In the genomic region with DNA sequence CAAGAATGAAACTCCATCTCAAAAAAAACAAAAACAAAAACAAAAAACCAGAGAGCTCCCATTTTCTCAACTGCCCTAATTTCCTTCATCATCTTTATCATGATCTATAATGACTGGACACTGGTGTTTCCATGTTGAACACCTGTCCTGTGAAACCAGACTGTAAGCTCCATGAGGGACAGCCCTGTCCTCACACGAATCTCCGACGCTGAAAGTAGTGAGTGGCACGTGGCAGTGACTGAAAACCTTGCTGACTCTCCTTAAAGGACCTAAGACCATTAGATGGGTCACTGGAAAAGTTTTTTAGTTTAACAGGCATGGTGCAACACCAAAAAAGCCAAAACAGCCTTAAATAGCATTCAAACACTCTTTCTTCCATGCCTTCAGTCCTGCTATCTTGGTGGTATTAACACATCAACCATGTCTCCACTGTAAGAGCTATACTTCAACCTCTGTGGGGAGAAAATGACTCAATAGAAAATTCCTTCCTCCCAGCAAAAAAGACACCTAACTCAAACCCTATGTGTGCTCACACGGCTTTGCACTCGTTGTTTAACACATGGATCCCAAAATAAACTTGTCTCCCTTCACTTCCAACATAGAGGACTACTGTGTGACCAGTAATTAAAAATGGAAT, we compare ENCODE assay signal across 15 cellular contexts. TPM values are rescaled to one million over a fixed set of nuclear protein-coding genes. Genes with fewer than 3 reads are reported as not detected.
DNase-seq lines count a peak whose midpoint lies in the region; ATAC-seq and TF ChIP-seq lines count a peak whose summit lies in the region.
"Had no signal": no experiment of that assay in that cellular context is flagged by ENCODE, and none has a peak within 500 bp of the region (broad histone marks: within the 10 kb centered on the region; RNA-seq: fewer than 3 reads in every experiment).

No MANE protein-coding gene starts in this region.

- intact Hi-C loops in right cardiac atrium (cut with DNase I) (loop anchor here in 1 of 4 donors (10.0 kb wide), 1 partner anchor 258 kb away; no protein-coding TSS in a partner anchor), ascending aorta (cut with DNase I) (loop anchor here (2.0 kb wide), 1 partner anchor 16 kb away; no protein-coding TSS in a partner anchor)

- 76% methylated on average over 6 of the region's 6 CpGs for WGBS in right cardiac atrium

- no peak overlapping the region for H3K4me3 Mint-ChIP-seq in activated T-helper 17 cell treated with anti-CD3 and anti-CD28 coated beads, Interleukin-2, amount 50 U/mL, for 72 hours
- H3K4me3 Mint-ChIP-seq: activated B cell treated with CpG ODN at 0.5 μM for 24 hours had no signal

- peak overlapping the region; percentile 27 for H3K27ac Mint-ChIP-seq in activated T-helper 17 cell treated with anti-CD3 and anti-CD28 coated beads, Interleukin-2, amount 50 U/mL, for 72 hours
- H3K27ac Mint-ChIP-seq: activated B cell treated with CpG ODN at 0.5 μM for 24 hours had no signal

- DNase-seq in right cardiac atrium (no peak), right atrium auricular region (ENCODE audit: low spot score) (no peak), hepatic stellate cell (ENCODE audit: low spot score) (peak; percentile 58), NCI-H128 (lab: John Stamatoyannopoulos, UW; ENCODE audit: unreplicated experiment) (no peak), mucosa of gallbladder (ENCODE audit: low spot score) (no peak), ascending aorta (ENCODE audit: low spot score in 2 of 2) (no peak)
- DNase-seq: activated B cell treated with CpG ODN at 0.5 μM for 24 hours; MM.1S; NCI-H446; stimulated activated CD4-positive, alpha-beta T cell treated with anti-CD3 and anti-CD28 coated beads, Interleukin-2, amount 100 ng/mL, for 24 hours had no signal

- H3K4me3 ChIP-seq in right cardiac atrium (ENCODE audit: low read length) (no peak overlapping the region), right atrium auricular region (no peak overlapping the region), ascending aorta (no peak overlapping the region)
- H3K4me3 ChIP-seq: BLaER1 treated with 17β-estradiol and CSF1 and Interleukin-3, amounts not matched to agents 10 nM and 100 nM had no signal

- H3K36me3 Mint-ChIP-seq in activated T-helper 17 cell treated with anti-CD3 and anti-CD28 coated beads, Interleukin-2, amount 50 U/mL, for 72 hours (ENCODE audit: low read depth), result peaks cover 28% of the 10 kb centered on the region

- H3K27me3 ChIP-seq in right cardiac atrium (ENCODE audit: control insufficient read depth, insufficient read depth), result no peaks in the 10 kb centered on the region
- no peaks in the 10 kb centered on the region for H3K27me3 ChIP-seq in right atrium auricular region
- H3K27me3 ChIP-seq in ascending aorta, result no peaks in the 10 kb centered on the region

- H3K27me3 Mint-ChIP-seq in activated T-helper 17 cell treated with anti-CD3 and anti-CD28 coated beads, Interleukin-2, amount 50 U/mL, for 72 hours, result no peaks in the 10 kb centered on the region

- H3K9me3 Mint-ChIP-seq in activated T-helper 17 cell treated with anti-CD3 and anti-CD28 coated beads, Interleukin-2, amount 50 U/mL, for 72 hours, result no peaks in the 10 kb centered on the region
- H3K9me3 Mint-ChIP-seq: activated B cell treated with CpG ODN at 0.5 μM for 24 hours had no signal

- H3K9me3 ChIP-seq in right cardiac atrium (ENCODE audit: control insufficient read depth, low read length), result no peaks in the 10 kb centered on the region
- H3K9me3 ChIP-seq in right atrium auricular region, result no peaks in the 10 kb centered on the region
- no peaks in the 10 kb centered on the region for H3K9me3 ChIP-seq in ascending aorta

- peak overlapping the region; percentile 89 for H3K27ac ChIP-seq in right cardiac atrium (ENCODE audit: low read length)
- H3K27ac ChIP-seq in right atrium auricular region, result no peak overlapping the region
- H3K27ac ChIP-seq in ascending aorta, result no peak overlapping the region
- H3K27ac ChIP-seq: BLaER1 treated with 17β-estradiol and CSF1 and Interleukin-3, amounts not matched to agents 10 nM and 100 nM had no signal

- peaks cover 32% of the 10 kb centered on the region for H3K4me1 Mint-ChIP-seq in activated T-helper 17 cell treated with anti-CD3 and anti-CD28 coated beads, Interleukin-2, amount 50 U/mL, for 72 hours
- H3K4me1 Mint-ChIP-seq: activated B cell treated with CpG ODN at 0.5 μM for 24 hours had no signal

- peaks cover 20% of the 10 kb centered on the region for H3K36me3 ChIP-seq in right atrium auricular region
- peaks cover 0 to 16% of the 10 kb centered on the region in 2 donors for H3K36me3 ChIP-seq in ascending aorta

- TF ChIP-seq CTCF in right atrium auricular region (IDR thresholded peaks at IDR 0.05) (no peak), ascending aorta (IDR thresholded peaks at IDR 0.05) (no peak)

- H3K4me1 ChIP-seq in right cardiac atrium (ENCODE audit: control insufficient read depth, insufficient read depth, low read length), result peaks cover 7% of the 10 kb centered on the region
- H3K4me1 ChIP-seq in right atrium auricular region, result no peaks in the 10 kb centered on the region
- peaks cover 18 to 34% of the 10 kb centered on the region in 2 donors for H3K4me1 ChIP-seq in ascending aorta

- ATAC-seq in right cardiac atrium, result no peak
- ATAC-seq in activated T-helper 17 cell treated with anti-CD3 and anti-CD28 coated beads, Interleukin-2, amount 50 U/mL, for 72 hours (replicated peaks), result peak; percentile 73
- ATAC-seq in GM21360 (IDR thresholded peaks at IDR 0.05; ENCODE audit: unreplicated experiment), result no peak
- ATAC-seq: HCT116, Right ventricle myocardium inferior had no signal

RNA-seq across cellular contexts. Expression of a gene that starts 8.3 kb away (rescaled TPM):
- total RNA-seq in right cardiac atrium (10 to 100 TPM; 26.0 to 31.1 (median 29.0) TPM), right atrium auricular region (10 to 100 TPM in 1 of 2 donors, 1 to 10 TPM in 1; 8.7 to 29.8 TPM), mucosa of gallbladder (14.4 TPM), ascending aorta (27.5 TPM)
- 8.9 TPM for polyA plus RNA-seq in right cardiac atrium
- total RNA-seq in activated T-helper 17 cell treated with anti-CD3 and anti-CD28 coated beads, Interleukin-2, amount 50 U/mL, for 72 hours, result 1 to 10 TPM in 1 of 2 donors, under 1 TPM in 1; 0.71 to 1.5 TPM
